24 cellular contexts compared by ENCODE assay signal in genomic region chr12:88921890-88922532, GRCh38.
"Had no signal": no experiment of that assay in that cellular context is flagged by ENCODE, and none has a peak within 500 bp of the region (broad histone marks: within the 10 kb centered on the region; RNA-seq: fewer than 3 reads in every experiment).

No MANE protein-coding gene starts in this region.

- H3K36me3 ChIP-seq: ascending aorta, brain microvascular endothelial cell, right lobe of liver, transverse colon had no signal

- H3K9me3 ChIP-seq: ascending aorta, mucosa of descending colon, right lobe of liver, transverse colon had no signal

- H3K27ac Mint-ChIP-seq: activated naive CD4-positive, alpha-beta T cell treated with anti-CD3 and anti-CD28 coated beads, Interleukin-2, amount 50 U/mL, for 72 hours; activated T-cell treated with anti-CD3 and anti-CD28 coated beads, Interleukin-2, amount 50 U/mL, for 24 hours; activated T-helper 17 cell treated with anti-CD3 and anti-CD28 coated beads, Interleukin-2, amount 50 U/mL, for 72 hours; dendritic cell treated with granulocyte-macrophage colony-stimulating factor and Interleukin-4, amounts not matched to agents 40 ng/mL and 50 ng/mL, for 4 days; immature natural killer cell; stimulated activated naive B cell treated with anti-CD40 and anti-IgM and Interleukin-4, amounts not matched to agents 10 μg/mL and 1 μg/mL and 100 μg/mL, for 72 hours; T-cell had no signal

- H3K9me3 Mint-ChIP-seq: activated naive CD4-positive, alpha-beta T cell treated with anti-CD3 and anti-CD28 coated beads, Interleukin-2, amount 50 U/mL, for 72 hours; activated T-helper 17 cell treated with anti-CD3 and anti-CD28 coated beads, Interleukin-2, amount 50 U/mL, for 72 hours; dendritic cell treated with granulocyte-macrophage colony-stimulating factor and Interleukin-4, amounts not matched to agents 40 ng/mL and 50 ng/mL, for 4 days; T-cell had no signal

- H3K36me3 Mint-ChIP-seq: activated naive CD4-positive, alpha-beta T cell treated with anti-CD3 and anti-CD28 coated beads, Interleukin-2, amount 50 U/mL, for 72 hours; immature natural killer cell; stimulated activated naive B cell treated with anti-CD40 and anti-IgM and Interleukin-4, amounts not matched to agents 10 μg/mL and 1 μg/mL and 100 μg/mL, for 72 hours; T-cell had no signal

- DNase-seq: activated CD8-positive, alpha-beta memory T cell treated with anti-CD3 and anti-CD28 coated beads for 24 hours; activated CD8-positive, alpha-beta memory T cell treated with anti-CD3 and anti-CD28 coated beads, Interleukin-2, amount 50 U/mL, for 4 hours; activated T-cell treated with anti-CD3 and anti-CD28 coated beads, Interleukin-2, amount 50 U/mL, for 24 hours; brain microvascular endothelial cell; caudate nucleus; effector CD8-positive, alpha-beta T cell; foreskin melanocyte; glutamatergic neuron; immature natural killer cell; mesenchymal stem cell; mucosa of descending colon; occipital lobe; right lobe of liver; small intestine; stimulated activated CD4-positive, alpha-beta T cell treated with anti-CD3 and anti-CD28 coated beads, Interleukin-2, amount 100 ng/mL, for 24 hours; stimulated activated naive B cell treated with anti-CD40 and anti-IgM and Interleukin-4, amounts not matched to agents 10 μg/mL and 1 μg/mL and 100 μg/mL, for 72 hours; T-cell; transverse colon had no signal

- H3K27me3 Mint-ChIP-seq: activated T-cell treated with anti-CD3 and anti-CD28 coated beads, Interleukin-2, amount 50 U/mL, for 24 hours; activated T-helper 17 cell treated with anti-CD3 and anti-CD28 coated beads, Interleukin-2, amount 50 U/mL, for 72 hours; dendritic cell treated with granulocyte-macrophage colony-stimulating factor and Interleukin-4, amounts not matched to agents 40 ng/mL and 50 ng/mL, for 4 days; T-cell had no signal

- H3K4me1 Mint-ChIP-seq: activated T-helper 17 cell treated with anti-CD3 and anti-CD28 coated beads, Interleukin-2, amount 50 U/mL, for 72 hours; immature natural killer cell; stimulated activated naive B cell treated with anti-CD40 and anti-IgM and Interleukin-4, amounts not matched to agents 10 μg/mL and 1 μg/mL and 100 μg/mL, for 72 hours; T-cell had no signal

- H3K4me1 ChIP-seq: ascending aorta, right lobe of liver had no signal

- H3K27me3 ChIP-seq: ascending aorta, brain microvascular endothelial cell, hepatocyte, right lobe of liver, transverse colon had no signal

- FAIRE-seq: small intestine, TTC549 had no signal

- H3K4me3 ChIP-seq: ascending aorta, hepatocyte, mucosa of descending colon, right lobe of liver, transverse colon had no signal

- H3K4me3 Mint-ChIP-seq: activated T-cell treated with anti-CD3 and anti-CD28 coated beads, Interleukin-2, amount 50 U/mL, for 24 hours; activated T-helper 17 cell treated with anti-CD3 and anti-CD28 coated beads, Interleukin-2, amount 50 U/mL, for 72 hours; dendritic cell treated with granulocyte-macrophage colony-stimulating factor and Interleukin-4, amounts not matched to agents 40 ng/mL and 50 ng/mL, for 4 days; immature natural killer cell; stimulated activated naive B cell treated with anti-CD40 and anti-IgM and Interleukin-4, amounts not matched to agents 10 μg/mL and 1 μg/mL and 100 μg/mL, for 72 hours; T-cell had no signal

- H3K27ac ChIP-seq: ascending aorta, brain microvascular endothelial cell, hepatocyte, right lobe of liver, transverse colon had no signal
